In the genomic region with DNA sequence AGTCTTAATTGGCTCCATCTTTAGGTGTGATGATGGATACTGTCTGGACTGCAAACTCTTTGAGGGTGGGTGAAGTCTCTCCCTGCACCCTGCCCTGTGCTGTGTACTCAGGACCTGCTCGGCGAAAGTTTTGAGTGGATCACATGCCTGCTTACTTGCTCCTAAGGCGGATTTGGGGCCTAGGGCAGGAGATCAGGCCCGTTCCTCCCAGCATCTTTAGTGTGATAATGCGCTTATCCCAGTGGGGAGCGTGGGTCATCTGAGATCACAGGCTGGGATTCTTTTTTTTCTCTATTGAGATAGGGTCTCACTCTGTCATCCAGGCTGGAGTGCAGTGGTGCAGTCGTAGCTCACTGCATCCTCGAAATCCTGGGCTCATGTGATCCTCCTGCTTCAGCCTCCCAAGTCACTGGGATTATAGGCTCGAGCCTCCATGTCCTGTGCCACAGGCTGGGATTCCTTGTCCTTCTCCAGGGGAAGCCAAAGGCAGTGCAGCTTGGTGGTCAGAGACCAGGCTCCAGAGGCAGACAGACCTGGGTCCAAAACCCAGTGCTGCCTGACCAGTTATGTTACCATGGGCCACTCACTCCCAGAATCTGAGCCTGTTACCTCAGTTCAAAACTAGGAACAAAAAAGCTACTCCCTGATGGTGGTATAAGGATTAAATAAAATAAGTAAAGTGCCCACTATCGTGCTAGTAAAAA, we compare ENCODE assay signal across 16 cellular contexts.
"Had no signal": no experiment of that assay in that cellular context is flagged by ENCODE, and none has a peak within 500 bp of the region (broad histone marks: within the 10 kb centered on the region; RNA-seq: fewer than 3 reads in every experiment).

No MANE protein-coding gene starts in this region.

- H3K4me3 ChIP-seq: prostate gland, skin epidermis had no signal

- H3K9me3 ChIP-seq: prostate gland had no signal

- H3K4me3 Mint-ChIP-seq: memory B cell; nephron; stimulated activated naive CD8-positive, alpha-beta T cell treated with anti-CD3 and anti-CD28 coated beads, Interleukin-15, amount 100 ng/mL, for 72 hours; type B pancreatic cell had no signal

- DNase-seq: activated CD4-positive, alpha-beta T cell treated with anti-CD3 and anti-CD28 coated beads, Interleukin-2, amount 50 U/mL, for 4 hours; activated naive CD4-positive, alpha-beta T cell treated with anti-CD3 and anti-CD28 coated beads, Interleukin-2, amount 50 U/mL, for 16 hours; activated T-cell treated with anti-CD3 and anti-CD28 coated beads, Interleukin-2, amount 50 U/mL, for 1 hour; dermis blood vessel endothelial cell; foreskin melanocyte; glutamatergic neuron; hippocampal formation; nucleus accumbens; right cardiac atrium; stimulated activated naive CD8-positive, alpha-beta T cell treated with anti-CD3 and anti-CD28 coated beads, Interleukin-15, amount 100 ng/mL, for 72 hours had no signal

- ATAC-seq: right cardiac atrium; stimulated activated naive CD8-positive, alpha-beta T cell treated with anti-CD3 and anti-CD28 coated beads, Interleukin-15, amount 100 ng/mL, for 72 hours had no signal

- H3K36me3 ChIP-seq: prostate gland had no signal

- H3K27ac ChIP-seq: epithelial cell of prostate, prostate gland, skin epidermis had no signal

- H3K27me3 Mint-ChIP-seq: stimulated activated naive CD8-positive, alpha-beta T cell treated with anti-CD3 and anti-CD28 coated beads, Interleukin-15, amount 100 ng/mL, for 72 hours; type B pancreatic cell had no signal

- H3K4me1 Mint-ChIP-seq: memory B cell; stimulated activated naive CD8-positive, alpha-beta T cell treated with anti-CD3 and anti-CD28 coated beads, Interleukin-15, amount 100 ng/mL, for 72 hours had no signal

- H3K27ac Mint-ChIP-seq: memory B cell; nephron; stimulated activated naive CD8-positive, alpha-beta T cell treated with anti-CD3 and anti-CD28 coated beads, Interleukin-15, amount 100 ng/mL, for 72 hours; type B pancreatic cell had no signal

- H3K4me1 ChIP-seq: prostate gland had no signal
